In the genomic region with DNA sequence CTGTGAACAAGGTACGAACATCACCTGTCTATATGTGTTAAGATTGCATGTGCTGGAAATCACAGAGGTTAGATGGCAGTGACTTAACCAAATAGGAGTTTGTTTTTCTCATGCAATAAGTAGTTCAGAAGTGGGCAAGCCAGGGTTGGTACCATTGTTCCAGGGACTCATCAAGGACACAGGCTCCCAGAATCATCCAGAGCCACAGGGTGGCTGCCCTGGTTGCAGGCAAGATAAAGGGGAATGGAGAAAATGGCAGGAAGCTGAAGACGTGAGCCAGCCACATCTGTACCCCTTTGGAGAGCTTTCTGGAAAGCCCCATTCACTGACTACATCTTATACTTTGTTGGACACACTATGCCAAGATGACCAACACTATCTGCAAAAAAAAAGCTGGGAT, we compare ENCODE assay signal across 1 cellular context.
TF ChIP-seq lines count a peak whose summit lies in the region.

No MANE protein-coding gene starts in this region.

TF ChIP-seq in SK-N-SH treated with all-trans-retinoic acid at 6 μM for 48 hours, 23 proteins besides CTCF, POLR2A, EP300 and RAD21 (continued from another document):
- TF ChIP-seq, protein P1, sequence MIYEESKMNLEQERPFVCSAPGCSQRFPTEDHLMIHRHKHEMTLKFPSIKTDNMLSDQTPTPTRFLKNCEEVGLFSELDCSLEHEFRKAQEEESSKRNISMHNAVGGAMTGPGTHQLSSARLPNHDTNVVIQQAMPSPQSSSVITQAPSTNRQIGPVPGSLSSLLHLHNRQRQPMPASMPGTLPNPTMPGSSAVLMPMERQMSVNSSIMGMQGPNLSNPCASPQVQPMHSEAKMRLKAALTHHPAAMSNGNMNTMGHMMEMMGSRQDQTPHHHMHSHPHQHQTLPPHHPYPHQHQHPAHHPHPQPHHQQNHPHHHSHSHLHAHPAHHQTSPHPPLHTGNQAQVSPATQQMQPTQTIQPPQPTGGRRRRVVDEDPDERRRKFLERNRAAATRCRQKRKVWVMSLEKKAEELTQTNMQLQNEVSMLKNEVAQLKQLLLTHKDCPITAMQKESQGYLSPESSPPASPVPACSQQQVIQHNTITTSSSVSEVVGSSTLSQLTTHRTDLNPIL (CRISPR knock-in tag; IDR thresholded peaks at IDR 0.05; ENCODE audit: low read depth): no peak
- TF ChIP-seq RARB (CRISPR knock-in tag; IDR thresholded peaks at IDR 0.05): no peak
- TF ChIP-seq, protein P2, sequence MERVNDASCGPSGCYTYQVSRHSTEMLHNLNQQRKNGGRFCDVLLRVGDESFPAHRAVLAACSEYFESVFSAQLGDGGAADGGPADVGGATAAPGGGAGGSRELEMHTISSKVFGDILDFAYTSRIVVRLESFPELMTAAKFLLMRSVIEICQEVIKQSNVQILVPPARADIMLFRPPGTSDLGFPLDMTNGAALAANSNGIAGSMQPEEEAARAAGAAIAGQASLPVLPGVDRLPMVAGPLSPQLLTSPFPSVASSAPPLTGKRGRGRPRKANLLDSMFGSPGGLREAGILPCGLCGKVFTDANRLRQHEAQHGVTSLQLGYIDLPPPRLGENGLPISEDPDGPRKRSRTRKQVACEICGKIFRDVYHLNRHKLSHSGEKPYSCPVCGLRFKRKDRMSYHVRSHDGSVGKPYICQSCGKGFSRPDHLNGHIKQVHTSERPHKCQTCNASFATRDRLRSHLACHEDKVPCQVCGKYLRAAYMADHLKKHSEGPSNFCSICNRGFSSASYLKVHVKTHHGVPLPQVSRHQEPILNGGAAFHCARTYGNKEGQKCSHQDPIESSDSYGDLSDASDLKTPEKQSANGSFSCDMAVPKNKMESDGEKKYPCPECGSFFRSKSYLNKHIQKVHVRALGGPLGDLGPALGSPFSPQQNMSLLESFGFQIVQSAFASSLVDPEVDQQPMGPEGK (CRISPR knock-in tag; IDR thresholded peaks at IDR 0.05; ENCODE audit: borderline replicate concordance): no peak
